1 cellular context compared by ENCODE assay signal in genomic region chr7:131096267-131096927, GRCh38.
TF ChIP-seq lines count a peak whose summit lies in the region.

No MANE protein-coding gene starts in this region.

TF ChIP-seq in WTC11, 78 proteins besides CTCF, POLR2A, EP300 and RAD21 (continued from another document):
- no peak for TF ChIP-seq PRDM15 (CRISPR knock-in tag; IDR thresholded peaks at IDR 0.05)
- TF ChIP-seq RORB (CRISPR knock-in tag; IDR thresholded peaks at IDR 0.05) = no peak
- no peak for TF ChIP-seq FOXK1 (CRISPR knock-in tag; IDR thresholded peaks at IDR 0.05)
- no peak for TF ChIP-seq ZNF423 (CRISPR knock-in tag; IDR thresholded peaks at IDR 0.05)
